Comparison of ENCODE assay signal across 15 cellular contexts in genomic region chrX:19760345-19760744, GRCh38.
DNase-seq lines count a peak whose midpoint lies in the region; ATAC-seq and TF ChIP-seq lines count a peak whose summit lies in the region.
"Had no signal": no experiment of that assay in that cellular context is flagged by ENCODE, and none has a peak within 500 bp of the region (broad histone marks: within the 10 kb centered on the region; RNA-seq: fewer than 3 reads in every experiment).

No MANE protein-coding gene starts in this region.

- H2AFZ ChIP-seq in OCI-LY7 (ENCODE audit: low read length), result no peak overlapping the region

- CTCF ChIA-PET in Calu3 (lab: Charles Lee), result interaction anchor here (0.6 to 1.2 kb wide), 4 partner anchors 12 to 375 kb away, joined by 3 to 5 read pairs (median 4); no protein-coding TSS in a partner anchor
- CTCF ChIA-PET in OCI-LY7 (lab: Charles Lee; ENCODE audit: unreplicated experiment), result interaction anchor here (0.6 to 2.5 kb wide), 2 partner anchors 13 to 78 kb away, joined by 3 to 5 read pairs; no protein-coding TSS in a partner anchor

- H3K9me2 ChIP-seq in OCI-LY7 (ENCODE audit: insufficient read depth, low read length), result no peaks in the 10 kb centered on the region

- no peaks in the 10 kb centered on the region for H3K9me3 Mint-ChIP-seq in Calu3 (ENCODE audit: low read depth, unreplicated experiment)

- peak overlapping the region; percentile 55 for H3K4me3 Mint-ChIP-seq in Calu3 (ENCODE audit: low read depth, unreplicated experiment)

- H3K4me1 ChIP-seq in OCI-LY7 (ENCODE audit: insufficient read depth, low read length, poor library complexity, severe bottlenecking), result peaks cover 95% of the 10 kb centered on the region

- peak overlapping the region; percentile 97 for H3K27ac ChIP-seq in OCI-LY7 (ENCODE audit: low read depth, low read length, poor library complexity, severe bottlenecking)
- no peak overlapping the region for H3K27ac ChIP-seq in substantia nigra (ENCODE audit: low read depth, low read length, poor library complexity, severe bottlenecking)

- H3K27ac Mint-ChIP-seq in Calu3 (ENCODE audit: unreplicated experiment), result peak overlapping the region; percentile 71

- no peak for TF ChIP-seq CTCF in Calu3 (IDR thresholded peaks at IDR 0.05; ENCODE audit: unreplicated experiment)
- TF ChIP-seq CTCF in OCI-LY7 (conservative IDR thresholded peaks at IDR 0.05; ENCODE audit: low read length), result no peak

- no peaks in the 10 kb centered on the region for H4K20me1 ChIP-seq in OCI-LY7 (ENCODE audit: insufficient read depth, low read length)

- peaks cover 58% of the 10 kb centered on the region for H3K4me1 Mint-ChIP-seq in Calu3 (ENCODE audit: low read depth, unreplicated experiment)

- H3K36me3 Mint-ChIP-seq in Calu3 (ENCODE audit: insufficient read depth, unreplicated experiment), result peaks cover 19% of the 10 kb centered on the region

- DNase-seq in A172 (ENCODE audit: low spot score), result peak; percentile 18
- DNase-seq in Calu3, result no peak
- no peak for DNase-seq in OCI-LY7 (ENCODE audit: low spot score)
- peak; percentile 53 for DNase-seq in kidney tubule cell (ENCODE audit: low spot score)
- no peak for DNase-seq in substantia nigra (lab: John Stamatoyannopoulos, UW)
- no peak for DNase-seq in DMS79 treated with DMSO at 0.1 percent for 48 hours (lab: John Stamatoyannopoulos, UW)
- DNase-seq in NCI-H69 (lab: John Stamatoyannopoulos, UW), result no peak
- DNase-seq: effector CD4-positive, alpha-beta T cell; KG1; kidney; NCI-H1105 treated with DMSO at 0.1 percent for 48 hours; stimulated activated CD4-positive, alpha-beta T cell treated with anti-CD3 and anti-CD28 coated beads, Interleukin-4, amount 100 ng/mL, for 24 hours; stimulated activated CD8-positive, alpha-beta memory T cell treated with anti-CD3 and anti-CD28 coated beads, Interleukin-4, amount 100 ng/mL, for 48 hours had no signal

- POLR2A ChIA-PET in OCI-LY7 (lab: Charles Lee), result interaction anchor here (1.0 to 1.2 kb wide), 3 partner anchors 11 to 47 kb away, joined by 3 read pairs; no protein-coding TSS in a partner anchor

- no peaks in the 10 kb centered on the region for H3K27me3 Mint-ChIP-seq in Calu3 (ENCODE audit: unreplicated experiment)

- H3K79me2 ChIP-seq in OCI-LY7 (ENCODE audit: insufficient read depth, low read depth, low read length), result peaks cover 38% of the 10 kb centered on the region; the same call in 1 of the 2 replicates

- H3K36me3 ChIP-seq in OCI-LY7 (ENCODE audit: insufficient read depth, low read length), result no peaks in the 10 kb centered on the region

- no peak overlapping the region for H3K4me3 ChIP-seq in OCI-LY7 (ENCODE audit: low read depth, low read length, poor library complexity, severe bottlenecking)

- H3K9me3 ChIP-seq in OCI-LY7 (ENCODE audit: low read length), result no peaks in the 10 kb centered on the region

- H3K4me2 ChIP-seq in OCI-LY7 (ENCODE audit: low read length), result peak overlapping the region; percentile 32

- BruUV-seq in Calu3 (replicated peaks; lab: Mats Ljungman, UMichigan) (no TSS peak), OCI-LY7 (replicated peaks; lab: Mats Ljungman, UMichigan) (no TSS peak)

- intact Hi-C loops in Calu3 (cut with micrococcal nuclease; ENCODE audit: unreplicated experiment) (no loop called here), OCI-LY7 (cut with micrococcal nuclease; ENCODE audit: unreplicated experiment) (no loop called here)

- no peak for ATAC-seq in GM21825 (IDR thresholded peaks at IDR 0.05; ENCODE audit: unreplicated experiment)
- ATAC-seq: Right ventricle myocardium inferior had no signal

Comparison
In these comparisons a context has a peak if more than half of its experiments do, and no peak if none do; other contexts are left out.
1. DNase-seq: peak in A172 (single experiment) and kidney tubule cell (single experiment); none in Calu3 (single experiment), OCI-LY7 (single experiment), substantia nigra (0 of 49), DMS79 treated with DMSO at 0.1 percent for 48 hours (single experiment) and NCI-H69 (single experiment).